13 cellular contexts compared by ENCODE assay signal in the genomic region with DNA sequence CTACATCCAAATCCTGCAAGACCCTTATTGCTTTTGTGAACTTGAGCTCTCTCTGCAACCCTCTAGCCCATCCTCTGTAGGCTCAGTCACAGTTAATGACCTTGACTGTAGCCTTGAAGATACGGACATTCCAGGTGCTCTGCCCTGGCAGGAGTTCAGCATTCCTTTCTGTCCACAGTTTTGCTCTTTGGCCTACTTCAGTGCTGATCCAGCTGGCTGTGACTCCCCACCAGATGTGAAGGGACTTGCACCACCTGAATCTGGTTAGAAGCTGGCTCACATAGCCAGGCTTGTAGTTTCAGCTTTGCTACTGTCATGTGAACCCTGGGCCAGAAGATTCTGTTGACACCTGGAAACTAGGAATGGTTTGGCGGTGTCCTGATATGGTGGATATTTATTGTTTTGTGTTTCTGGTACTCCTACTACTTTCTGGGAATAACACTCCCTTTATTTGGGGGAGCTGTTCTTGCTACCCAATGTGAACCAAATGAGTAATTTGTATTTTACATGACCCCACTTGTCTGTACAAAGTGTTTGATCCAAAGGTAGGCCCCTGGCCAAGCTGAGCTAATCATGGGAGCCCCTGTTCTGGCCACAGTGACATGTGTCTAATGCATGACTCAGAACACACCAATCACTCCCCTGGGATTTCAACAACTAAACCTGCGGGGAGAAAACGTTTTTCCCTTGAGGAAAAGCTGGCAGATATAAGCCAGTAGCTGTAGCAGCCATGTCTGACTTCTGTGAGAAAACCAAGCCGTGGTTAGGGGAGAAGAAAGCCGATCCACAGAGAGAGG.
A peak's percentile ranks its signal among the peaks of the same experiment; 100 is the strongest.
DNase-seq lines count a peak whose midpoint lies in the region; ATAC-seq, FAIRE-seq and TF ChIP-seq lines count a peak whose summit lies in the region.
"Had no signal": no experiment of that assay in that cellular context is flagged by ENCODE, and none has a peak within 500 bp of the region (broad histone marks: within the 10 kb centered on the region; RNA-seq: fewer than 3 reads in every experiment).

No MANE protein-coding gene starts in this region.

- H3K36me3 ChIP-seq in left ventricle myocardium inferior = no peaks in the 10 kb centered on the region

- H3K9me3 ChIP-seq in right cardiac atrium (ENCODE audit: control insufficient read depth, low read length) (no peaks in the 10 kb centered on the region), left ventricle myocardium inferior (replicated peaks) (no peaks in the 10 kb centered on the region)

- H3K27me3 ChIP-seq in right cardiac atrium (ENCODE audit: control insufficient read depth, insufficient read depth) = no peaks in the 10 kb centered on the region
- H3K27me3 ChIP-seq in left ventricle myocardium inferior (ENCODE audit: low read depth) = peaks cover 2% of the 10 kb centered on the region

- H3K27ac ChIP-seq in right cardiac atrium (ENCODE audit: low read length) (no peak overlapping the region), left ventricle myocardium inferior (replicated peaks) (peak overlapping the region; percentile 66)

- peak; percentile 66 for DNase-seq in Right ventricle myocardium superior
- no peak for DNase-seq in right cardiac atrium
- peak; percentile 49 for DNase-seq in astrocyte of the cerebellum (ENCODE audit: low read depth)
- DNase-seq in left ventricle myocardium inferior = peak; percentile 60
- DNase-seq in urothelium cell line (ENCODE audit: low spot score) = peak; percentile 85
- no peak for DNase-seq in MV-4-11 (lab: John Stamatoyannopoulos, UW)
- DNase-seq: amniotic stem cell, foreskin melanocyte, mesenchymal stem cell, NCI-H526 had no signal

- H3K4me1 ChIP-seq in right cardiac atrium (ENCODE audit: control insufficient read depth, insufficient read depth, low read length) (peaks cover 3% of the 10 kb centered on the region), left ventricle myocardium inferior (peaks cover 15% of the 10 kb centered on the region)

- FAIRE-seq in urothelium cell line (lab: Jason Lieb, UNC) = peak; percentile 82
- FAIRE-seq: G401.6 had no signal

- ATAC-seq in Right ventricle myocardium superior (ENCODE audit: poor library complexity) = peak; percentile 95
- no peak for ATAC-seq in right cardiac atrium
- ATAC-seq in HG03520 (IDR thresholded peaks at IDR 0.05; ENCODE audit: unreplicated experiment) = no peak
- ATAC-seq in GM19397 (IDR thresholded peaks at IDR 0.05; ENCODE audit: unreplicated experiment) = no peak

- no peak for TF ChIP-seq CTCF in astrocyte of the cerebellum (IDR thresholded peaks at IDR 0.05; ENCODE audit: low read depth, low read length, missing control alignments)
- TF ChIP-seq CTCF in left ventricle myocardium inferior (IDR thresholded peaks at IDR 0.05; ENCODE audit: borderline replicate concordance) = no peak

- intact Hi-C loops in Right ventricle myocardium superior (cut with DNase I) = no loop called here
- intact Hi-C loops in right cardiac atrium (cut with DNase I) = no loop called here
- intact Hi-C loops in left ventricle myocardium inferior (cut with micrococcal nuclease) = no loop called here

- in situ Hi-C loops in astrocyte of the cerebellum (cut with HindIII; ENCODE audit: low sequenced_read_pairs) = no loop called here

- WGBS in right cardiac atrium = 70% methylated on average over 6 of the region's 6 CpGs

- H3K4me3 ChIP-seq in right cardiac atrium (ENCODE audit: low read length) (no peak overlapping the region), astrocyte of the cerebellum (ENCODE audit: low read depth, low read length) (no peak overlapping the region), left ventricle myocardium inferior (no peak overlapping the region)

Comparison
In these comparisons a context has a peak if more than half of its experiments do, and no peak if none do; other contexts are left out.
1. DNase-seq: peak in Right ventricle myocardium superior (single experiment), astrocyte of the cerebellum (single experiment), left ventricle myocardium inferior (single experiment) and urothelium cell line (single experiment); none in right cardiac atrium (0 of 3) and MV-4-11 (single experiment).